ENCODE assay signal across 12 cellular contexts in genomic region chr22:40324468-40325305, GRCh38. TPM values are rescaled to one million over a fixed set of nuclear protein-coding genes. Genes with fewer than 3 reads are reported as not detected.
DNase-seq lines count a peak whose midpoint lies in the region; ATAC-seq, FAIRE-seq and TF ChIP-seq lines count a peak whose summit lies in the region.
"Had no signal": no experiment of that assay in that cellular context is flagged by ENCODE, and none has a peak within 500 bp of the region (broad histone marks: within the 10 kb centered on the region; RNA-seq: fewer than 3 reads in every experiment).

No MANE protein-coding gene starts in this region.

- H3K4me3 Mint-ChIP-seq in activated naive CD8-positive, alpha-beta T cell treated with anti-CD3 and anti-CD28 coated beads for 36 hours: peak overlapping the region; percentile 73
- H3K4me3 Mint-ChIP-seq in progenitor cell of endocrine pancreas (ENCODE audit: low read depth): no peak overlapping the region

- TF ChIP-seq CTCF in DND-41 (IDR thresholded peaks at IDR 0.05; ENCODE audit: borderline replicate concordance, extremely low read depth, low read length, poor library complexity, severe bottlenecking) (no peak), progenitor cell of endocrine pancreas (IDR thresholded peaks at IDR 0.05; ENCODE audit: unreplicated experiment) (no peak)

- H3K36me3 ChIP-seq in DND-41 (ENCODE audit: insufficient read depth, low read length): peaks cover 62% of the 10 kb centered on the region

- no peaks in the 10 kb centered on the region for H3K9me3 Mint-ChIP-seq in activated naive CD8-positive, alpha-beta T cell treated with anti-CD3 and anti-CD28 coated beads for 36 hours
- no peaks in the 10 kb centered on the region for H3K9me3 Mint-ChIP-seq in progenitor cell of endocrine pancreas (ENCODE audit: low read depth)

- peaks cover 29% of the 10 kb centered on the region for H3K36me3 Mint-ChIP-seq in activated naive CD8-positive, alpha-beta T cell treated with anti-CD3 and anti-CD28 coated beads for 36 hours
- peaks cover 30% of the 10 kb centered on the region for H3K36me3 Mint-ChIP-seq in progenitor cell of endocrine pancreas (ENCODE audit: insufficient read depth)

- H3K9me3 ChIP-seq in DND-41 (ENCODE audit: insufficient read depth, low read length, severe bottlenecking): no peaks in the 10 kb centered on the region
- H3K9me3 ChIP-seq: tibial artery had no signal

- H3K27ac ChIP-seq in DND-41 (ENCODE audit: low read length): no peak overlapping the region
- H3K27ac ChIP-seq: tibial artery had no signal

- no peaks in the 10 kb centered on the region for H4K20me1 ChIP-seq in DND-41 (ENCODE audit: insufficient read depth, low read length)

- ATAC-seq in DND-41 (ENCODE audit: insufficient read depth, low read depth) (peak; percentile 59; the same call in 2 of the 3 replicates), HG02610 (IDR thresholded peaks at IDR 0.05; ENCODE audit: unreplicated experiment) (no peak)

- H3K4me2 ChIP-seq in DND-41 (ENCODE audit: insufficient read depth, low read length): no peak overlapping the region

- TF ChIP-seq POLR2A in H54 (IDR thresholded peaks at IDR 0.05; ENCODE audit: low read depth, low read length): no peak

- no peak for FAIRE-seq in H54 (lab: Jason Lieb, UNC)
- FAIRE-seq: islet of Langerhans, TTC549 had no signal

- no peak overlapping the region for H2AFZ ChIP-seq in DND-41 (ENCODE audit: low read depth, low read length)

- no peaks in the 10 kb centered on the region for H3K4me1 ChIP-seq in DND-41 (ENCODE audit: insufficient read depth, low read length)
- H3K4me1 ChIP-seq: tibial artery had no signal

- no peaks in the 10 kb centered on the region for H3K27me3 ChIP-seq in DND-41 (ENCODE audit: insufficient read depth, low read length, poor library complexity)
- H3K27me3 ChIP-seq: tibial artery had no signal

- H3K27ac Mint-ChIP-seq in activated naive CD8-positive, alpha-beta T cell treated with anti-CD3 and anti-CD28 coated beads for 36 hours: peak overlapping the region; percentile 94
- H3K27ac Mint-ChIP-seq in progenitor cell of endocrine pancreas: peak overlapping the region; percentile 41

- no peaks in the 10 kb centered on the region for H3K27me3 Mint-ChIP-seq in activated naive CD8-positive, alpha-beta T cell treated with anti-CD3 and anti-CD28 coated beads for 36 hours
- H3K27me3 Mint-ChIP-seq in progenitor cell of endocrine pancreas: no peaks in the 10 kb centered on the region

- H3K4me3 ChIP-seq in DND-41 (ENCODE audit: low read depth in 1 of 2, low read length in 2 of 2): no peak overlapping the region
- H3K4me3 ChIP-seq: tibial artery had no signal

- peaks cover 75% of the 10 kb centered on the region for H3K4me1 Mint-ChIP-seq in activated naive CD8-positive, alpha-beta T cell treated with anti-CD3 and anti-CD28 coated beads for 36 hours
- peaks cover 25% of the 10 kb centered on the region for H3K4me1 Mint-ChIP-seq in progenitor cell of endocrine pancreas (ENCODE audit: low read depth)

- intact Hi-C loops in posterior cingulate gyrus (cut with DNase I): no loop called here

- no peaks in the 10 kb centered on the region for H3K79me2 ChIP-seq in DND-41 (ENCODE audit: insufficient read depth, low read length)

- DNase-seq in DND-41: no peak
- DNase-seq in activated CD4-positive, alpha-beta T cell treated with anti-CD3 and anti-CD28 coated beads for 48 hours: peak; percentile 43
- peak; percentile 46 for DNase-seq in activated naive CD8-positive, alpha-beta T cell treated with anti-CD3 and anti-CD28 coated beads for 36 hours
- no peak for DNase-seq in progenitor cell of endocrine pancreas (ENCODE audit: low spot score, unreplicated experiment)
- no peak for DNase-seq in H54 (ENCODE audit: insufficient read length, low spot score)
- no peak for DNase-seq in posterior cingulate gyrus
- DNase-seq in DMS79 treated with DMSO at 0.1 percent for 48 hours (lab: John Stamatoyannopoulos, UW): no peak
- DNase-seq: NCI-H187, tibial artery had no signal

- no peak overlapping the region for H3K9ac ChIP-seq in DND-41 (ENCODE audit: low read depth, low read length)

RNA-seq across cellular contexts. Expression of gene ADSL, which starts 21.6 kb away (rescaled TPM):
- total RNA-seq in activated naive CD8-positive, alpha-beta T cell treated with anti-CD3 and anti-CD28 coated beads for 36 hours: 100 to 1,000 TPM; 174 to 178 TPM
- 83.0 and 85.0 TPM in 2 replicates for total RNA-seq in progenitor cell of endocrine pancreas

RNA-seq across cellular contexts. Expression of gene SGSM3, which starts 45.7 kb away (rescaled TPM):
- 10 to 100 TPM; 37.6 to 41.4 TPM for total RNA-seq in activated naive CD8-positive, alpha-beta T cell treated with anti-CD3 and anti-CD28 coated beads for 36 hours
- total RNA-seq in progenitor cell of endocrine pancreas: 106 and 117 TPM in 2 replicates

Comparison
In these comparisons a context has a peak if more than half of its experiments do, and no peak if none do; other contexts are left out.
1. DNase-seq: peak in activated CD4-positive, alpha-beta T cell treated with anti-CD3 and anti-CD28 coated beads for 48 hours (single experiment) and activated naive CD8-positive, alpha-beta T cell treated with anti-CD3 and anti-CD28 coated beads for 36 hours (single experiment); none in DND-41 (single experiment), progenitor cell of endocrine pancreas (single experiment), H54 (single experiment), posterior cingulate gyrus (0 of 10) and DMS79 treated with DMSO at 0.1 percent for 48 hours (single experiment).